Comparison of ENCODE assay signal across 8 cellular contexts in genomic region chr18:54223568-54224241, GRCh38. TPM values are rescaled to one million over a fixed set of nuclear protein-coding genes. Genes with fewer than 3 reads are reported as not detected.
DNase-seq lines count a peak whose midpoint lies in the region; ATAC-seq and TF ChIP-seq lines count a peak whose summit lies in the region.

No MANE protein-coding gene starts in this region.

- H3K27ac Mint-ChIP-seq in T-cell: peak overlapping the region; percentile 90 to 91

- CTCF ChIA-PET in T-cell (lab: Charles Lee): interaction anchor here (0.6 to 2.7 kb wide), 24 partner anchors 11 to 169 kb away, joined by 3 to 89 read pairs (median 4); partner anchors contain the start of genes C18orf54 (in 2 of the 2), POLI (in 2 of the 2) and STARD6 (in 2 of the 2)

- no peak for TF ChIP-seq POLR2A in gastrocnemius medialis (IDR thresholded peaks at IDR 0.05)

- POLR2A ChIA-PET in T-cell (lab: Charles Lee): interaction anchor here (0.6 to 1.6 kb wide), 8 partner anchors 11 to 134 kb away, joined by 3 to 10 read pairs (median 4); partner anchors contain the start of genes C18orf54 (in 1 of the 2), POLI (in 1 of the 2) and STARD6 (in 1 of the 2)

- ATAC-seq in HG02588 (IDR thresholded peaks at IDR 0.05; ENCODE audit: unreplicated experiment) (peak; percentile 17), T-cell (replicated peaks in 1 of 4) (peak; percentile 4 to 19 (median 8)), gastrocnemius medialis (peak; percentile 17 to 28)

- peaks cover 13 to 17% of the 10 kb centered on the region in 2 donors for H3K4me1 ChIP-seq in gastrocnemius medialis

- peak overlapping the region; percentile 91 to 94 (median 92) for H3K4me3 Mint-ChIP-seq in T-cell

- intact Hi-C loops in gastrocnemius medialis (cut with DNase I; ENCODE audit: low total_unique reads): loop anchor here (1.0 kb wide), 1 partner anchor 46 kb away; the partner anchor contains the start of gene POLI

- TF ChIP-seq CTCF in GM10266 (IDR thresholded peaks at IDR 0.05; ENCODE audit: control insufficient read depth, insufficient read depth, low read depth, missing control alignments): peak; percentile 10
- TF ChIP-seq CTCF in astrocyte of the cerebellum (IDR thresholded peaks at IDR 0.05; ENCODE audit: low read depth, low read length, missing control alignments): no peak
- no peak for TF ChIP-seq CTCF in gastrocnemius medialis (IDR thresholded peaks at IDR 0.05 in 4 of 5, conservative IDR thresholded peaks at IDR 0.05 in 1 of 5)

- peaks cover 3% of the 10 kb centered on the region for H3K36me3 Mint-ChIP-seq in T-cell

- H3K4me3 ChIP-seq in astrocyte of the cerebellum (ENCODE audit: low read depth, low read length): peak overlapping the region; percentile 68
- H3K4me3 ChIP-seq in gastrocnemius medialis: peak overlapping the region; percentile 61 to 73 (median 66)

- H3K27ac ChIP-seq in gastrocnemius medialis: peak overlapping the region; percentile 76 to 79 (median 77)

- in situ Hi-C loops in astrocyte of the cerebellum (cut with HindIII; ENCODE audit: low sequenced_read_pairs) (no loop called here), gastrocnemius medialis (cut with MboI; ENCODE audit: low sequenced_read_pairs in 4 of 4) (loop anchor here in 1 of 4 donors (10.0 kb wide), 1 partner anchor 51 kb away; no protein-coding TSS in a partner anchor)

- no peaks in the 10 kb centered on the region for H3K36me3 ChIP-seq in gastrocnemius medialis

- H3K27me3 ChIP-seq in gastrocnemius medialis: no peaks in the 10 kb centered on the region

- H3K27me3 Mint-ChIP-seq in T-cell: no peaks in the 10 kb centered on the region

- H3K4me1 Mint-ChIP-seq in T-cell: peaks cover 44 to 51% (median 46%) of the 10 kb centered on the region in 3 donors

- H3K9me3 ChIP-seq in gastrocnemius medialis: no peaks in the 10 kb centered on the region

- H3K9me3 Mint-ChIP-seq in T-cell: no peaks in the 10 kb centered on the region

- DNase-seq in GM10266 (ENCODE audit: extremely low spot score): peak; percentile 29
- peak; percentile 56 for DNase-seq in MV-4-11 (lab: John Stamatoyannopoulos, UW)
- DNase-seq in T-cell: peak in 32 of 34 experiments; percentile 7 to 54 (median 30)
- DNase-seq in astrocyte of the cerebellum (ENCODE audit: low read depth): peak; percentile 92
- DNase-seq in hippocampal formation (lab: John Stamatoyannopoulos, UW): peak; percentile 10 to 14
- DNase-seq in gastrocnemius medialis: peak; percentile 15 to 29
- DNase-seq in 8988T: no peak

RNA-seq across cellular contexts. Expression of gene MBD2, which starts 0.8 kb away (rescaled TPM):
- 100 to 1,000 TPM in 2 of 5 donors, 10 to 100 TPM in 3; 83.8 to 107 (median 97.5) TPM for total RNA-seq in T-cell
- 10 to 100 TPM; 12.7 to 21.7 (median 19.3) TPM for total RNA-seq in gastrocnemius medialis

RNA-seq across cellular contexts. Expression of gene POLI, which starts 45.6 kb away (rescaled TPM):
- total RNA-seq in T-cell (10 to 100 TPM; 28.5 to 44.4 (median 37.3) TPM), gastrocnemius medialis (10 to 100 TPM in 1 of 4 donors, 1 to 10 TPM in 3; 2.9 to 15.6 (median 5.6) TPM)
